In genomic region chrX:34917146-34917545, GRCh38 we compare ENCODE assay signal across 28 cellular contexts. TPM values are rescaled to one million over a fixed set of nuclear protein-coding genes. Genes with fewer than 3 reads are reported as not detected.
"Had no signal": no experiment of that assay in that cellular context is flagged by ENCODE, and none has a peak within 500 bp of the region (broad histone marks: within the 10 kb centered on the region; RNA-seq: fewer than 3 reads in every experiment).

No MANE protein-coding gene starts in this region.

- H3K4me3 ChIP-seq: adrenal gland, ascending aorta, heart right ventricle, lower lobe of right lung, sigmoid colon, tibial artery had no signal

- DNase-seq: activated CD4-positive, alpha-beta T cell treated with anti-CD3 and anti-CD28 coated beads, Interleukin-2, amount 50 U/mL, for 1 hour; activated CD4-positive, CD25-positive, alpha-beta regulatory T cell treated with anti-CD3 and anti-CD28 coated beads, Interleukin-2, amount 50 U/mL, for 72 hours; activated T-cell treated with anti-CD3 and anti-CD28 coated beads, Interleukin-2, amount 50 U/mL, for 24 hours; adrenal gland; brain microvascular endothelial cell; caudate nucleus; dermis blood vessel endothelial cell; effector CD8-positive, alpha-beta T cell; heart right ventricle; left colon; lower lobe of right lung; naive thymus-derived CD4-positive, alpha-beta T cell; retina; sigmoid colon; stimulated activated naive CD8-positive, alpha-beta T cell treated with anti-CD3 and anti-CD28 coated beads, Interleukin-15, amount 100 ng/mL, for 72 hours; T-cell; tibial artery; WERI-Rb-1 had no signal

- H3K27me3 ChIP-seq: ascending aorta, brain microvascular endothelial cell, sigmoid colon, tibial artery had no signal

- H3K4me1 ChIP-seq: adrenal gland, ascending aorta, lower lobe of right lung, sigmoid colon had no signal

- H3K9me3 ChIP-seq: adrenal gland, ascending aorta, heart right ventricle, lower lobe of right lung, sigmoid colon, tibial artery had no signal

- H3K27ac ChIP-seq: adrenal gland, ascending aorta, heart right ventricle, lower lobe of right lung, sigmoid colon, tibial artery, WERI-Rb-1 had no signal

- H3K36me3 ChIP-seq: adrenal gland, ascending aorta, brain microvascular endothelial cell, heart right ventricle, lower lobe of right lung, sigmoid colon, tibial artery, WERI-Rb-1 had no signal

- ATAC-seq: activated naive CD4-positive, alpha-beta T cell treated with anti-CD3 and anti-CD28 coated beads, Interleukin-2, amount 50 U/mL, for 72 hours; activated T-helper 17 cell treated with anti-CD3 and anti-CD28 coated beads, Interleukin-2, amount 50 U/mL, for 72 hours; esophagus mucosa; heart right ventricle; left colon; lower lobe of right lung; naive thymus-derived CD4-positive, alpha-beta T cell; stimulated activated effector memory CD8-positive, alpha-beta T cell treated with anti-CD3 and anti-CD28 coated beads, Interleukin-12 subunit alpha, Interleukin-12 subunit beta, amount 100 ng/mL, for 72 hours; stimulated activated naive CD8-positive, alpha-beta T cell treated with anti-CD3 and anti-CD28 coated beads, Interleukin-15, amount 100 ng/mL, for 72 hours; T-cell had no signal

RNA-seq across cellular contexts. Expression of gene FAM47B, which starts 25.4 kb away (rescaled TPM):
- total RNA-seq: activated naive CD4-positive, alpha-beta T cell treated with anti-CD3 and anti-CD28 coated beads, Interleukin-2, amount 50 U/mL, for 72 hours; activated T-helper 17 cell treated with anti-CD3 and anti-CD28 coated beads, Interleukin-2, amount 50 U/mL, for 72 hours; adrenal gland; ascending aorta; dermis blood vessel endothelial cell; esophagus mucosa; heart right ventricle; left colon; lower lobe of right lung; naive thymus-derived CD4-positive, alpha-beta T cell; neural crest cell; omental fat pad; progenitor cell of endocrine pancreas; sigmoid colon; T-cell; ureter had no signal
- polyA plus RNA-seq: adrenal gland; heart right ventricle; keratinocyte; naive thymus-derived CD4-positive, alpha-beta T cell; sigmoid colon had no signal
